Comparison of ENCODE assay signal across 7 cellular contexts in the genomic region with DNA sequence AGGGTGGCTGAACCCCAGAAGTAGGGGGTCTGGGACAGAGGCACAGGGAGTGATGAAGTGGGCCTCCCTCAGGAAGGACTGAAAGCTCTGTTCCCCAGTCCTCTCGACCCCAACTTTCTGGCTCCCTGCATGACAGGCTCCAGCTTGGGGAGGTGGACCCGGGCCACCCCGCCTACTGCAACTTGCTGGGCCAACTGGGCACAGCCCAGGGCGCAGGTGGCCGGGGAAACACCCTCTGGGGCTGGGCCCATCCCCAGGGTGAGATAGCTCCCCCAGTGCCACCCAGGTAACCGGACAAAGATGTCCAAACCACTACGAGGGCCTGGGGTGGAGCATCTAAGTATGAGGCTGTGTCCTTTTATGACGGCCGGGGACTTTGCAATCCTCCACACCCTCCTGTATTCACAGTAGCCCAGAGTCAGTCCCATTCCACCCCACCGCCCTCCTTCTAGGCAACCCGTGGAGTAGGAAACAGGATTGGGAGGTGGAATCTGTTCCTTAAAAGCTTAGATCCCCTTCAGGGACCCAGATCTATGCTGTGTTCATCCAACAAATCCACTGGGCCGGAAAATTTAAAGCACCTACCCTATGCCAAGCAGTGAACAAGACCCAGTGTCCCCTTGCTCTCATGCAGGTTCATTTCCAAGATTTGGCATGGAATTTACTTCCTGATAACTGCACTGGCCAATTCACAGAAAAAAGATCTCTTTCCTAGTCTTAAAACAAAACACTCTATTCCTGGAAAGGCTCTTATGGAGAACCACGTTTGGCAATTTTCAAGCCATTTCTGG.
"Had no signal": no experiment of that assay in that cellular context is flagged by ENCODE, and none has a peak within 500 bp of the region (broad histone marks: within the 10 kb centered on the region; RNA-seq: fewer than 3 reads in every experiment).

No MANE protein-coding gene starts in this region.

- DNase-seq: GM23248, GOT3, H7, KG1 had no signal

- H3K27ac Mint-ChIP-seq: IgD-negative memory B cell had no signal

- H3K4me3 ChIP-seq: GM23248, HAP-1 had no signal

- H2AFZ ChIP-seq: GM23248 had no signal

- H3K4me1 ChIP-seq: HAP-1 had no signal

- H3K36me3 Mint-ChIP-seq: IgD-negative memory B cell had no signal

- H3K9me3 ChIP-seq: HAP-1 had no signal

- H3K27ac ChIP-seq: GM23248, HL-60 had no signal

- H3K9ac ChIP-seq: GM23248 had no signal
